Comparison of ENCODE assay signal across 23 cellular contexts in genomic region chr9:74838351-74838750, GRCh38. TPM values are rescaled to one million over a fixed set of nuclear protein-coding genes. Genes with fewer than 3 reads are reported as not detected.
DNase-seq lines count a peak whose midpoint lies in the region; ATAC-seq, FAIRE-seq and TF ChIP-seq lines count a peak whose summit lies in the region.
"Had no signal": no experiment of that assay in that cellular context is flagged by ENCODE, and none has a peak within 500 bp of the region (broad histone marks: within the 10 kb centered on the region; RNA-seq: fewer than 3 reads in every experiment).

No MANE protein-coding gene starts in this region.

- H3K36me3 ChIP-seq in RWPE2 (ENCODE audit: low read depth) (no peaks in the 10 kb centered on the region), hepatocyte (replicated peaks; ENCODE audit: insufficient read depth, low read depth) (no peaks in the 10 kb centered on the region), pancreas (no peaks in the 10 kb centered on the region), prostate gland (no peaks in the 10 kb centered on the region)
- H3K36me3 ChIP-seq: adrenal gland, HAP-1, lower lobe of right lung, WERI-Rb-1 had no signal

- H4K20me1 ChIP-seq in hepatocyte (ENCODE audit: insufficient read depth, poor library complexity, severe bottlenecking) = no peaks in the 10 kb centered on the region

- TF ChIP-seq CTCF in RWPE2 (IDR thresholded peaks at IDR 0.05; ENCODE audit: poor library complexity, severe bottlenecking) (no peak), hepatocyte (IDR thresholded peaks at IDR 0.05; ENCODE audit: poor library complexity) (no peak), pancreas (IDR thresholded peaks at IDR 0.05) (no peak), prostate gland (IDR thresholded peaks at IDR 0.05) (no peak)

- 80% methylated on average over 4 of the region's 4 CpGs for WGBS in hepatocyte (ENCODE audit: low lambda C conversion rate, missing lambda C conversion rate)
- 76 to 79% methylated on average over 4 of the region's 4 CpGs for WGBS in pancreas, 2 donors
- 49% methylated on average over 4 of the region's 4 CpGs for WGBS in prostate gland

- FAIRE-seq in pancreas (lab: Jason Lieb, UNC) = peak; percentile 60
- FAIRE-seq: islet of Langerhans had no signal

- no peak overlapping the region for H2AFZ ChIP-seq in hepatocyte

- H3K27me3 ChIP-seq in RWPE2 (ENCODE audit: insufficient read depth, poor library complexity, severe bottlenecking) (no peaks in the 10 kb centered on the region), hepatocyte (no peaks in the 10 kb centered on the region), pancreas (no peaks in the 10 kb centered on the region), prostate gland (replicated peaks; ENCODE audit: insufficient read depth) (no peaks in the 10 kb centered on the region)
- H3K27me3 ChIP-seq: adrenal gland had no signal

- no peak overlapping the region for H3K4me2 ChIP-seq in hepatocyte

- intact Hi-C loops in pancreas (cut with DNase I) = no loop called here
- intact Hi-C loops in prostate gland (cut with DNase I) = no loop called here

- ATAC-seq in RWPE2 (ENCODE audit: low read depth) (peak; percentile 68), pancreas (no peak), HG02642 (IDR thresholded peaks at IDR 0.05; ENCODE audit: poor library complexity, unreplicated experiment) (no peak)
- ATAC-seq: activated CD8-positive, alpha-beta memory T cell treated with anti-CD3 and anti-CD28 coated beads, Interleukin-2, amount 10 ng/mL, durations not matched to agents 7 days and 5 days; activated T-cell treated with anti-CD3 and anti-CD28 coated beads, Interleukin-2, amount 50 U/mL, for 72 hours; lower lobe of right lung; SK-N-SH treated with all-trans-retinoic acid at 6 μM for 48 hours had no signal

- no peak overlapping the region for H3K27ac ChIP-seq in RWPE2 (ENCODE audit: poor library complexity, severe bottlenecking)
- H3K27ac ChIP-seq in hepatocyte = peak overlapping the region; percentile 7
- H3K27ac ChIP-seq in pancreas = no peak overlapping the region
- no peak overlapping the region for H3K27ac ChIP-seq in prostate gland
- H3K27ac ChIP-seq: adrenal gland, lower lobe of right lung, WERI-Rb-1 had no signal

- no peaks in the 10 kb centered on the region for H3K4me1 ChIP-seq in RWPE2 (ENCODE audit: insufficient read depth, poor library complexity, severe bottlenecking)
- H3K4me1 ChIP-seq in hepatocyte (ENCODE audit: insufficient read depth) = no peaks in the 10 kb centered on the region
- no peaks in the 10 kb centered on the region for H3K4me1 ChIP-seq in pancreas
- no peaks in the 10 kb centered on the region for H3K4me1 ChIP-seq in prostate gland (replicated peaks)
- H3K4me1 ChIP-seq: adrenal gland, HAP-1, lower lobe of right lung had no signal

- H3K9me2 ChIP-seq in hepatocyte (replicated peaks; ENCODE audit: insufficient read depth) = no peaks in the 10 kb centered on the region

- in situ Hi-C loops in Caki2 (cut with HindIII; ENCODE audit: low pct_unique_long_range_greater_than_20kb, low sequenced_read_pairs) = no loop called here

- no peaks in the 10 kb centered on the region for H3K9me3 ChIP-seq in RWPE2 (ENCODE audit: severe bottlenecking)
- no peaks in the 10 kb centered on the region for H3K9me3 ChIP-seq in hepatocyte (ENCODE audit: low read depth)
- no peaks in the 10 kb centered on the region for H3K9me3 ChIP-seq in pancreas
- no peaks in the 10 kb centered on the region for H3K9me3 ChIP-seq in prostate gland
- H3K9me3 ChIP-seq: adrenal gland, HAP-1, lower lobe of right lung had no signal

- no peaks in the 10 kb centered on the region for H3K79me2 ChIP-seq in hepatocyte

- no peak overlapping the region for H3K4me3 ChIP-seq in RWPE2 (ENCODE audit: severe bottlenecking)
- H3K4me3 ChIP-seq in hepatocyte = no peak overlapping the region
- no peak overlapping the region for H3K4me3 ChIP-seq in pancreas
- no peak overlapping the region for H3K4me3 ChIP-seq in prostate gland
- H3K4me3 ChIP-seq: adrenal gland, HAP-1, lower lobe of right lung had no signal

- no peak for TF ChIP-seq POLR2A in prostate gland (IDR thresholded peaks at IDR 0.05)

- DNase-seq in Caki2 (ENCODE audit: low read depth) = peak; percentile 35
- no peak for DNase-seq in RWPE2 (ENCODE audit: low spot score)
- no peak for DNase-seq in hepatocyte (ENCODE audit: low spot score)
- DNase-seq in pancreas = no peak
- no peak for DNase-seq in prostate gland (ENCODE audit: low spot score)
- DNase-seq in DMS53 treated with DMSO at 0.1 percent for 48 hours (lab: John Stamatoyannopoulos, UW; ENCODE audit: unreplicated experiment) = no peak
- DNase-seq in stimulated activated naive CD4-positive, alpha-beta T cell (lab: John Stamatoyannopoulos, UW) = no peak
- DNase-seq: ACHN; activated CD4-positive, alpha-beta T cell treated with anti-CD3 and anti-CD28 coated beads, Interleukin-2, amount 50 U/mL, for 1 hour; activated CD8-positive, alpha-beta memory T cell treated with anti-CD3 and anti-CD28 coated beads, Interleukin-2, amount 10 ng/mL, durations not matched to agents 7 days and 5 days; activated naive CD4-positive, alpha-beta T cell treated with Interleukin-2 at 50 U/mL for 16 hours; activated T-cell treated with anti-CD3 and anti-CD28 coated beads, Interleukin-2, amount 50 U/mL, for 72 hours; adrenal gland; lower lobe of right lung; NCI-H1105; NCI-H1930; WERI-Rb-1 had no signal

RNA-seq across cellular contexts. Expression of gene TRPM6, which starts 49.4 kb away (rescaled TPM):
- total RNA-seq in Caki2 (2014; rRNA removed; shearing (Covaris generic); ENCODE audit: low replicate concordance) = 0.03 TPM in 1 of 2 replicates, not detected in the other
- total RNA-seq in hepatocyte (19.0 and 20.3 TPM in 2 replicates), pancreas (under 1 TPM; 0.14 to 0.59 (median 0.37) TPM), prostate gland (1 to 10 TPM in 1 of 2 donors, under 1 TPM in 1; 0.36 to 4.7 TPM)
- polyA plus RNA-seq in hepatocyte (3.7 and 3.8 TPM in 2 replicates), pancreas (under 1 TPM; 0.23 TPM)
- total RNA-seq: activated CD8-positive, alpha-beta memory T cell treated with anti-CD3 and anti-CD28 coated beads, Interleukin-2, amount 10 ng/mL, durations not matched to agents 7 days and 5 days; myocyte had no signal
- polyA plus RNA-seq: CD14-positive monocyte had no signal
